In the genomic region with DNA sequence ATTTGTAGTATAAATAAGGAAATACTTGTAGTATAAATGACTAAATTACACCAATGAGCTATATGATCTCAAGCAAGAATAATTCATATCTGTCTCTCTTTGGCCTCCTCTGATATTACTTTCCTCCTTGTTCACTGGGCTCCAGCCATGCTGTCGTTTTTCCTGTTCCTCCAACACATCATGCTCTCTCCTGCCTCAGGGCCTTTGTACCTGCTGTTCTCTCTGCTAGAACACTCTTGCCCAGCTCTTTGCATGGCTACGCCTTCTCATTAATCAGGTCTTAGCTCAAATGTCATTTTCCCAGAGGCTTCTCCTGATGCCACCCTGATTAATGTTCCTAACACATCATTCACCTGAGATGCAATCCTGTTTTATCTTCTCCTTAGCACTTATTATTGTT, we compare ENCODE assay signal across 18 cellular contexts. TPM values are rescaled to one million over a fixed set of nuclear protein-coding genes. Genes with fewer than 3 reads are reported as not detected.
A peak's percentile ranks its signal among the peaks of the same experiment; 100 is the strongest.
DNase-seq lines count a peak whose midpoint lies in the region; ATAC-seq and TF ChIP-seq lines count a peak whose summit lies in the region.
"Had no signal": no experiment of that assay in that cellular context is flagged by ENCODE, and none has a peak within 500 bp of the region (broad histone marks: within the 10 kb centered on the region; RNA-seq: fewer than 3 reads in every experiment).

No MANE protein-coding gene starts in this region.

- H3K4me1 Mint-ChIP-seq in natural killer cell: peaks cover 33 to 35% of the 10 kb centered on the region in 2 donors
- H3K4me1 Mint-ChIP-seq in natural killer cell treated with Interleukin-12 subunit alpha and Interleukin-12 subunit beta and Interleukin-15 and Interleukin-18, amount 100 ng/mL, for 72 hours (ENCODE audit: low read depth in 2 of 2): peaks cover 25 to 32% of the 10 kb centered on the region in 2 donors

- no peak overlapping the region for H2AFZ ChIP-seq in OCI-LY7 (ENCODE audit: low read length)
- H2AFZ ChIP-seq: GM23338 had no signal

- H3K27ac Mint-ChIP-seq in natural killer cell: peak overlapping the region in 1 of 2 donors; percentile 5
- no peak overlapping the region for H3K27ac Mint-ChIP-seq in natural killer cell treated with Interleukin-12 subunit alpha and Interleukin-12 subunit beta and Interleukin-15 and Interleukin-18, amount 100 ng/mL, for 72 hours
- H3K27ac Mint-ChIP-seq: GM23338, HFFc6 had no signal

- intact Hi-C loops in natural killer cell (cut with micrococcal nuclease): no loop called here
- intact Hi-C loops in OCI-LY7 (cut with micrococcal nuclease; ENCODE audit: unreplicated experiment): no loop called here
- intact Hi-C loops in left lung (cut with DNase I): no loop called here

- TSS peak; percentile 42 for BruUV-seq in OCI-LY7 (replicated peaks; lab: Mats Ljungman, UMichigan)

- H3K4me1 ChIP-seq in OCI-LY7 (ENCODE audit: insufficient read depth, low read length, poor library complexity, severe bottlenecking): peaks cover 27% of the 10 kb centered on the region
- H3K4me1 ChIP-seq in left lung: peaks cover 0 to 18% of the 10 kb centered on the region in 2 donors

- DNase-seq in natural killer cell (no peak), OCI-LY7 (ENCODE audit: low spot score) (no peak), left lung (no peak), NCI-H82 treated with DMSO at 0.1 percent for 48 hours (lab: John Stamatoyannopoulos, UW; ENCODE audit: unreplicated experiment) (no peak)
- DNase-seq in natural killer cell treated with Interleukin-12 subunit alpha and Interleukin-12 subunit beta and Interleukin-15 and Interleukin-18, amount 100 ng/mL, for 72 hours (ENCODE audit: low spot score): no peak
- DNase-seq in activated CD8-positive, alpha-beta memory T cell treated with anti-CD3 and anti-CD28 coated beads, Interleukin-2, amount 50 U/mL, for 48 hours: no peak
- DNase-seq: AML-193; Calu3; CD8-positive, alpha-beta T cell; DMS79 treated with DMSO at 0.1 percent for 48 hours; GF-D8; HCEC 1CT; HFFc6; IMR-90; KBM-7 had no signal

- no peaks in the 10 kb centered on the region for H3K9me3 Mint-ChIP-seq in natural killer cell
- H3K9me3 Mint-ChIP-seq in natural killer cell treated with Interleukin-12 subunit alpha and Interleukin-12 subunit beta and Interleukin-15 and Interleukin-18, amount 100 ng/mL, for 72 hours: no peaks in the 10 kb centered on the region
- H3K9me3 Mint-ChIP-seq: CD8-positive, alpha-beta T cell; GM23338; HFFc6 had no signal

- TF ChIP-seq CTCF in natural killer cell (IDR thresholded peaks at IDR 0.05): no peak
- no peak for TF ChIP-seq CTCF in OCI-LY7 (conservative IDR thresholded peaks at IDR 0.05; ENCODE audit: low read length)
- no peak for TF ChIP-seq CTCF in left lung (IDR thresholded peaks at IDR 0.05)

- no peaks in the 10 kb centered on the region for H3K9me3 ChIP-seq in OCI-LY7 (ENCODE audit: low read length)
- H3K9me3 ChIP-seq in left lung: no peaks in the 10 kb centered on the region

- H3K36me3 ChIP-seq in OCI-LY7 (ENCODE audit: insufficient read depth, low read length): peaks cover 9% of the 10 kb centered on the region
- no peaks in the 10 kb centered on the region for H3K36me3 ChIP-seq in left lung

- no peak overlapping the region for H3K4me2 ChIP-seq in OCI-LY7 (ENCODE audit: low read length)
- H3K4me2 ChIP-seq: GM23338 had no signal

- H4K20me1 ChIP-seq in OCI-LY7 (ENCODE audit: insufficient read depth, low read length): no peaks in the 10 kb centered on the region

- H3K79me2 ChIP-seq in OCI-LY7 (ENCODE audit: insufficient read depth, low read depth, low read length): peaks cover 33% of the 10 kb centered on the region; the same call in 1 of the 2 replicates

- peak overlapping the region; percentile 18 for H3K4me3 Mint-ChIP-seq in natural killer cell
- no peak overlapping the region for H3K4me3 Mint-ChIP-seq in natural killer cell treated with Interleukin-12 subunit alpha and Interleukin-12 subunit beta and Interleukin-15 and Interleukin-18, amount 100 ng/mL, for 72 hours
- H3K4me3 Mint-ChIP-seq: GM23338 had no signal

- CTCF ChIA-PET in OCI-LY7 (lab: Charles Lee; ENCODE audit: unreplicated experiment): interaction anchor here (0.9 to 1.0 kb wide), 3 partner anchors 9 to 14 kb away, joined by 3 read pairs; no protein-coding TSS in a partner anchor

- no peak overlapping the region for H3K27ac ChIP-seq in OCI-LY7 (ENCODE audit: low read depth, low read length, poor library complexity, severe bottlenecking)
- no peak overlapping the region for H3K27ac ChIP-seq in left lung
- H3K27ac ChIP-seq: C4-2B had no signal

- H3K27me3 ChIP-seq in left lung: no peaks in the 10 kb centered on the region

- ATAC-seq in natural killer cell: no peak
- no peak for ATAC-seq in natural killer cell treated with Interleukin-12 subunit alpha and Interleukin-12 subunit beta and Interleukin-15 and Interleukin-18, amount 100 ng/mL, for 72 hours
- ATAC-seq in esophagus mucosa: peak; percentile 31
- no peak for ATAC-seq in left lung
- ATAC-seq: CD8-positive, alpha-beta T cell; GM23338 had no signal

- no peaks in the 10 kb centered on the region for H3K36me3 Mint-ChIP-seq in natural killer cell
- H3K36me3 Mint-ChIP-seq in natural killer cell treated with Interleukin-12 subunit alpha and Interleukin-12 subunit beta and Interleukin-15 and Interleukin-18, amount 100 ng/mL, for 72 hours: no peaks in the 10 kb centered on the region

- H3K9me2 ChIP-seq in OCI-LY7 (ENCODE audit: insufficient read depth, low read length): no peaks in the 10 kb centered on the region

- H3K4me3 ChIP-seq in OCI-LY7 (ENCODE audit: low read depth, low read length, poor library complexity, severe bottlenecking): no peak overlapping the region
- no peak overlapping the region for H3K4me3 ChIP-seq in left lung
- H3K4me3 ChIP-seq: GM23338 had no signal

- POLR2A ChIA-PET in OCI-LY7 (lab: Charles Lee): interaction anchor here (0.6 to 7.5 kb wide), 4 partner anchors 9 to 72 kb away, joined by 3 to 74 read pairs (median 8); a partner anchor contains a TSS

- H3K27me3 Mint-ChIP-seq in natural killer cell (ENCODE audit: low read depth in 2 of 2): no peaks in the 10 kb centered on the region
- no peaks in the 10 kb centered on the region for H3K27me3 Mint-ChIP-seq in natural killer cell treated with Interleukin-12 subunit alpha and Interleukin-12 subunit beta and Interleukin-15 and Interleukin-18, amount 100 ng/mL, for 72 hours

RNA-seq across cellular contexts. Expression of a gene that starts 2.5 kb away (rescaled TPM):
- total RNA-seq in natural killer cell: 10 to 100 TPM; 20.2 to 27.9 (median 21.6) TPM
- 10 to 100 TPM; 23.5 to 46.9 TPM for total RNA-seq in natural killer cell treated with Interleukin-12 subunit alpha and Interleukin-12 subunit beta and Interleukin-15 and Interleukin-18, amount 100 ng/mL, for 72 hours
- total RNA-seq in OCI-LY7 (2014; rRNA removed; shearing (Covaris generic)): 31.8 and 36.6 TPM in 2 replicates
- 39.7 and 42.4 TPM in 2 replicates for total RNA-seq in OCI-LY7 (2022)
- 6.7 TPM for total RNA-seq in esophagus mucosa
- total RNA-seq in left lung: 10 to 100 TPM; 13.1 TPM

RNA-seq across cellular contexts. Expression of a gene that starts 13.5 kb away (rescaled TPM):
- 10 to 100 TPM; 55.1 to 75.7 (median 57.3) TPM for total RNA-seq in natural killer cell
- total RNA-seq in natural killer cell treated with Interleukin-12 subunit alpha and Interleukin-12 subunit beta and Interleukin-15 and Interleukin-18, amount 100 ng/mL, for 72 hours: 10 to 100 TPM; 41.3 to 74.9 TPM
- 42.7 and 58.4 TPM in 2 replicates for total RNA-seq in OCI-LY7 (2014; rRNA removed; shearing (Covaris generic))
- 78.5 and 94.1 TPM in 2 replicates for total RNA-seq in OCI-LY7 (2022)
- 14.9 TPM for total RNA-seq in esophagus mucosa
- 10 to 100 TPM; 22.4 to 36.4 TPM for total RNA-seq in left lung
